ENCODE assay signal across 1 cellular context in genomic region chr16:88815901-88816589, GRCh38.
TF ChIP-seq lines count a peak whose summit lies in the region.

No MANE protein-coding gene starts in this region.

TF ChIP-seq in IMR-90, 13 proteins besides CTCF, POLR2A, EP300 and RAD21 (continued from another document):
- TF ChIP-seq ELK1 (IDR thresholded peaks at IDR 0.05; ENCODE audit: borderline replicate concordance, low read depth, low read length) (no peak), FOS (IDR thresholded peaks at IDR 0.05; ENCODE audit: low read depth, low read length) (no peak), NFE2L2 (IDR thresholded peaks at IDR 0.05; ENCODE audit: low read depth, low read length) (no peak), MAFK (IDR thresholded peaks at IDR 0.05; ENCODE audit: low read depth, low read length) (no peak), CEBPB (IDR thresholded peaks at IDR 0.05; ENCODE audit: low read depth, low read length) (no peak), MXI1 (IDR thresholded peaks at IDR 0.05; ENCODE audit: borderline replicate concordance, low read depth, low read length) (no peak), CHD1 (IDR thresholded peaks at IDR 0.05; ENCODE audit: low read depth, low read length) (no peak), SMC3 (IDR thresholded peaks at IDR 0.05; ENCODE audit: low read depth, low read length) (no peak)
